ENCODE assay signal across 14 cellular contexts in the genomic region with DNA sequence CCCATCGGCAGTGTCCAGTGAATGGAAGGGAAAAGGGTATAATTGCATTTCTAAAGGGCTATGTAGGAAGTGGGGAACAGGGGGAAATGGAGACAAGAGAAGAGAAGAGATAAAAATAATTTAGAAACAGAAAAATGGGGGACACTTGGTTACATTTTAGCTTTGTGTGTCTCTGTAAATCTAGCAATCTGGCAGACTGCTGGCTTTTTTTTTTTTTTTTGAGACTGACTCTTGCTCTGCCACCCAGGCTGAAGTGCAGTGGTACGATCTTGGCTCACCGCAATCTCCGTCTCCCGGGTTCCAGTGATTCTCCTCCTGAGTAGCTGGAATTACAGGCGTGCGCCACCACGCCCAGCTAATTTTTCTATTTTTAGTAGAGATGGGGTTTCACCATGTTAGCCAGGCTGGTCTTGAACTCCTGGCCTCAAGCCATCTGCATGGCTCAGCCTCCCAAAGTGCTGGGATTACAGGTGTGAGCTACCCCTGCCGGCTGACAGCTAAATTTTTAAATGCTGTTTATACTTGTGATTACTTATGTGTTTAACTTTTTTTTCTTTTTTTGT. TPM values are rescaled to one million over a fixed set of nuclear protein-coding genes. Genes with fewer than 3 reads are reported as not detected.
DNase-seq lines count a peak whose midpoint lies in the region; ATAC-seq, FAIRE-seq and TF ChIP-seq lines count a peak whose summit lies in the region.
"Had no signal": no experiment of that assay in that cellular context is flagged by ENCODE, and none has a peak within 500 bp of the region (broad histone marks: within the 10 kb centered on the region; RNA-seq: fewer than 3 reads in every experiment).

No MANE protein-coding gene starts in this region.

- SMC1A ChIA-PET in GM12878 (lab: Charles Lee; ENCODE audit: uncharacterized antibody, unreplicated experiment): interaction anchor here (0.9 to 2.1 kb wide), 13 partner anchors 16 to 108 kb away, joined by 3 to 9 read pairs (median 5); no protein-coding TSS in a partner anchor

- POLR2A ChIA-PET in GM12878 (lab: Charles Lee): interaction anchor here (0.6 to 1.8 kb wide), 9 partner anchors 18 to 320 kb away, joined by 3 to 8 read pairs (median 4); no protein-coding TSS in a partner anchor

- peaks cover 32% of the 10 kb centered on the region for H3K4me1 ChIP-seq in GM12878 (ENCODE audit: control insufficient read depth, insufficient read depth, low read length)
- peaks cover 0 to 41% (median 30%) of the 10 kb centered on the region in 4 donors for H3K4me1 ChIP-seq in sigmoid colon

- H3K79me2 ChIP-seq in GM12878 (ENCODE audit: control insufficient read depth, insufficient read depth, low read length): peaks cover 90% of the 10 kb centered on the region

- TF ChIP-seq CTCF in GM12872 (IDR thresholded peaks at IDR 0.05; ENCODE audit: insufficient read depth, low read depth, low read length) (peak; percentile 29; the same call in 1 of the 3 replicates), GM12878 (IDR thresholded peaks at IDR 0.05 in 2 of 3, conservative IDR thresholded peaks at IDR 0.05 in 1 of 3; ENCODE audit: control insufficient read depth in 2 of 3, extremely low read depth in 1 of 3, insufficient read depth in 1 of 3, low read depth in 3 of 3, low read length in 3 of 3) (no peak), sigmoid colon (IDR thresholded peaks at IDR 0.05) (no peak)

- intact Hi-C loops in GM12878 (cut with micrococcal nuclease; ENCODE audit: unreplicated experiment) (loop anchor here (1.0 to 2.0 kb wide), 2 partner anchors 40 to 52 kb away; no protein-coding TSS in a partner anchor), sigmoid colon (cut with DNase I) (no loop called here)

- RAD21 ChIA-PET in GM12878 (lab: Charles Lee; ENCODE audit: unreplicated experiment): interaction anchor here (0.6 to 2.3 kb wide), 8 partner anchors 19 to 112 kb away, joined by 3 to 12 read pairs (median 6); no protein-coding TSS in a partner anchor

- TF ChIP-seq POLR2A in GM12878 (IDR thresholded peaks at IDR 0.05; ENCODE audit: low read depth, low read length): no peak
- TF ChIP-seq POLR2A in sigmoid colon (IDR thresholded peaks at IDR 0.05): no peak

- H3K36me3 Mint-ChIP-seq in activated T-cell treated with anti-CD3 and anti-CD28 coated beads, Interleukin-2, amount 50 U/mL, for 24 hours (ENCODE audit: low read depth): peaks cover 17% of the 10 kb centered on the region

- H3K9ac ChIP-seq in GM12878 (ENCODE audit: control insufficient read depth, insufficient read depth, low read length): peak overlapping the region; percentile 1; the same call in 1 of the 2 replicates

- CTCF ChIA-PET in GM12878 (lab: Yijun Ruan, JAX): interaction anchor here (0.6 to 1.7 kb wide), 7 partner anchors 20 to 138 kb away, joined by 3 to 10 read pairs (median 6); no protein-coding TSS in a partner anchor

- peak overlapping the region; percentile 53 for H3K4me3 Mint-ChIP-seq in activated T-cell treated with anti-CD3 and anti-CD28 coated beads, Interleukin-2, amount 50 U/mL, for 24 hours
- H3K4me3 Mint-ChIP-seq: neural crest cell had no signal

- no peak for TF ChIP-seq RAD21 in GM12878 (IDR thresholded peaks at IDR 0.05; ENCODE audit: insufficient read depth, low read depth, low read length)

- H3K27me3 ChIP-seq in GM12878 (replicated peaks in 1 of 2; ENCODE audit: control insufficient read depth in 2 of 2, insufficient read depth in 2 of 2, low read length in 1 of 2) (no peaks in the 10 kb centered on the region), sigmoid colon (no peaks in the 10 kb centered on the region)
- H3K27me3 ChIP-seq: upper lobe of left lung had no signal

- no peaks in the 10 kb centered on the region for H3K27me3 Mint-ChIP-seq in activated T-cell treated with anti-CD3 and anti-CD28 coated beads, Interleukin-2, amount 50 U/mL, for 24 hours

- no peaks in the 10 kb centered on the region for H3K9me3 Mint-ChIP-seq in activated T-cell treated with anti-CD3 and anti-CD28 coated beads, Interleukin-2, amount 50 U/mL, for 24 hours
- H3K9me3 Mint-ChIP-seq: neural crest cell had no signal

- H3K4me2 ChIP-seq in GM12878 (ENCODE audit: control insufficient read depth, insufficient read depth): peak overlapping the region; percentile 73; the same call in 1 of the 2 replicates

- peaks cover 0 to 2% of the 10 kb centered on the region in 2 experiments; a peak in 2 of 4 replicates for H3K36me3 ChIP-seq in GM12878 (ENCODE audit: control insufficient read depth in 2 of 2, insufficient read depth in 2 of 2, low read length in 1 of 2)
- H3K36me3 ChIP-seq in sigmoid colon: no peaks in the 10 kb centered on the region
- H3K36me3 ChIP-seq: upper lobe of left lung had no signal

- DNase-seq in activated T-cell treated with anti-CD3 and anti-CD28 coated beads, Interleukin-2, amount 50 U/mL, for 24 hours: no peak
- DNase-seq in activated T-cell treated with anti-CD3 and anti-CD28 coated beads for 4 hours (no peak), GM12878 (ENCODE audit: low read depth, low spot score) (no peak), sigmoid colon (peak; percentile 37), DMS114 treated with DMSO at 0.1 percent for 48 hours (lab: John Stamatoyannopoulos, UW; ENCODE audit: unreplicated experiment) (no peak), activated gamma-delta T cell treated with Interleukin-2 at 50 U/mL for 16 hours (no peak), NCI-H1092 treated with DMSO at 0.1 percent for 48 hours (lab: John Stamatoyannopoulos, UW) (no peak)
- DNase-seq: activated CD4-positive, CD25-positive, alpha-beta regulatory T cell; NCI-H82; right cardiac atrium; SW 1271; upper lobe of left lung had no signal

- in situ Hi-C loops in GM12878 (cut with MboI): no loop called here

- peaks cover 2% of the 10 kb centered on the region; the same call in 2 of the 3 replicates for H3K9me3 ChIP-seq in GM12878 (replicated peaks; ENCODE audit: control insufficient read depth, insufficient read depth, low read length)
- no peaks in the 10 kb centered on the region for H3K9me3 ChIP-seq in sigmoid colon
- H3K9me3 ChIP-seq: upper lobe of left lung had no signal

- ATAC-seq in GM12878: no peak
- ATAC-seq: right cardiac atrium had no signal

- no peak for TF ChIP-seq EP300 in GM12878 (IDR thresholded peaks at IDR 0.05; ENCODE audit: borderline replicate concordance in 1 of 2, control insufficient read depth in 1 of 2, low read depth in 2 of 2, low read length in 2 of 2)
- TF ChIP-seq EP300 in sigmoid colon (IDR thresholded peaks at IDR 0.05): no peak

- H3K4me3 ChIP-seq in GM12878 (peak overlapping the region; percentile 62), sigmoid colon (no peak overlapping the region)
- H3K4me3 ChIP-seq: upper lobe of left lung had no signal

- peak overlapping the region; percentile 81 for H3K27ac Mint-ChIP-seq in activated T-cell treated with anti-CD3 and anti-CD28 coated beads, Interleukin-2, amount 50 U/mL, for 24 hours

- H2AFZ ChIP-seq in GM12878 (ENCODE audit: control insufficient read depth, low read depth, low read length): no peak overlapping the region

- BruUV-seq in GM12878 (replicated peaks; lab: Mats Ljungman, UMichigan): TSS peak; percentile 5

- peaks cover 73% of the 10 kb centered on the region for H3K4me1 Mint-ChIP-seq in activated T-cell treated with anti-CD3 and anti-CD28 coated beads, Interleukin-2, amount 50 U/mL, for 24 hours (ENCODE audit: low read depth)

- WGBS in GM12878 (ENCODE audit: insufficient coverage, insufficient replicate concordance, low lambda C conversion rate, missing lambda C conversion rate): 73% methylated on average over 9 of the region's 9 CpGs
- 65 to 87% methylated on average over 9 of the region's 9 CpGs for WGBS in sigmoid colon, 2 donors

- no peak for FAIRE-seq in GM12878 (lab: Jason Lieb, UNC)

- no peak overlapping the region for H3K27ac ChIP-seq in GM12878 (ENCODE audit: control insufficient read depth, insufficient read depth)
- H3K27ac ChIP-seq in sigmoid colon: no peak overlapping the region
- H3K27ac ChIP-seq: upper lobe of left lung had no signal

- no peaks in the 10 kb centered on the region for H4K20me1 ChIP-seq in GM12878 (ENCODE audit: control insufficient read depth, insufficient read depth)

TF ChIP-seq in GM12878, 131 proteins besides CTCF, POLR2A, EP300 and RAD21 (continues in another document):
- TF ChIP-seq MXI1 (IDR thresholded peaks at IDR 0.05; ENCODE audit: low read depth, low read length) (0 out of 2 replicates have a peak, but pooled peaks have one; percentile 53), JUND (IDR thresholded peaks at IDR 0.05; ENCODE audit: low read depth, low read length) (no peak)
- TF ChIP-seq, protein P1, sequence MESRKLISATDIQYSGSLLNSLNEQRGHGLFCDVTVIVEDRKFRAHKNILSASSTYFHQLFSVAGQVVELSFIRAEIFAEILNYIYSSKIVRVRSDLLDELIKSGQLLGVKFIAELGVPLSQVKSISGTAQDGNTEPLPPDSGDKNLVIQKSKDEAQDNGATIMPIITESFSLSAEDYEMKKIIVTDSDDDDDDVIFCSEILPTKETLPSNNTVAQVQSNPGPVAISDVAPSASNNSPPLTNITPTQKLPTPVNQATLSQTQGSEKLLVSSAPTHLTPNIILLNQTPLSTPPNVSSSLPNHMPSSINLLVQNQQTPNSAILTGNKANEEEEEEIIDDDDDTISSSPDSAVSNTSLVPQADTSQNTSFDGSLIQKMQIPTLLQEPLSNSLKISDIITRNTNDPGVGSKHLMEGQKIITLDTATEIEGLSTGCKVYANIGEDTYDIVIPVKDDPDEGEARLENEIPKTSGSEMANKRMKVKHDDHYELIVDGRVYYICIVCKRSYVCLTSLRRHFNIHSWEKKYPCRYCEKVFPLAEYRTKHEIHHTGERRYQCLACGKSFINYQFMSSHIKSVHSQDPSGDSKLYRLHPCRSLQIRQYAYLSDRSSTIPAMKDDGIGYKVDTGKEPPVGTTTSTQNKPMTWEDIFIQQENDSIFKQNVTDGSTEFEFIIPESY (IDR thresholded peaks at IDR 0.05): no peak

RNA-seq across cellular contexts. Expression of a gene that starts 53.4 kb away (rescaled TPM):
- 212 and 233 TPM in 2 replicates for total RNA-seq in GM12878 (2013; cell fraction: nucleolus; rRNA removed)
- total RNA-seq in GM12878 (2014; rRNA removed) (46.9 and 47.8 TPM in 2 replicates), GM12878 (2014; rRNA removed; fragmentation: Illumina TruSeq; extraction: Trizol) (26.1 and 28.2 TPM in 2 replicates), GM12878 (2021) (89.5 and 110 TPM in 2 replicates), sigmoid colon (10 to 100 TPM; 18.9 to 26.6 (median 19.8) TPM)
- 17.3 TPM for polyA plus RNA-seq in GM12878 (2011; ENCODE audit: low read depth)
- polyA plus RNA-seq in GM12878 (2011; rRNA removed) (27.6 and 47.8 TPM in 2 replicates), GM12878 (2014; fragmentation: Illumina TruSeq; extraction: Trizol) (19.0 and 28.7 TPM in 2 replicates), GM12878 (2014; fragmentation: Nextera tagmentation; extraction: Ambion mirVana) (1 to 10 TPM; 1.2 to 3.7 TPM), GM12878 (2014; rRNA removed) (50.0 and 53.6 TPM in 2 replicates), GM12878 (2016; fragmentation: Nextera tagmentation; extraction: Ambion mirVana) (10 to 100 TPM; 17.5 to 33.0 TPM), sigmoid colon (10 to 100 TPM; 14.4 to 48.5 (median 33.3) TPM)
- polyA plus RNA-seq in GM12878 (2011; cell fraction: cytosol; rRNA removed): 59.2 and 60.5 TPM in 2 replicates
- polyA plus RNA-seq in GM12878 (2011; cell fraction: nucleus; rRNA removed): 80.2 and 83.8 TPM in 2 replicates
- 36.8 and 49.6 TPM in 2 replicates for polyA plus RNA-seq in GM12878 (2012)
- 62.2 and 76.5 TPM in 2 replicates for polyA minus RNA-seq in GM12878 (2011; rRNA and poly(A)+ RNA removed)
- 24.3 and 30.6 TPM in 2 replicates for polyA minus RNA-seq in GM12878 (2011; cell fraction: cytosol; rRNA and poly(A)+ RNA removed)
- polyA minus RNA-seq in GM12878 (2011; cell fraction: nucleus; rRNA and poly(A)+ RNA removed): 23.3 and 43.3 TPM in 2 replicates
